In the genomic region with DNA sequence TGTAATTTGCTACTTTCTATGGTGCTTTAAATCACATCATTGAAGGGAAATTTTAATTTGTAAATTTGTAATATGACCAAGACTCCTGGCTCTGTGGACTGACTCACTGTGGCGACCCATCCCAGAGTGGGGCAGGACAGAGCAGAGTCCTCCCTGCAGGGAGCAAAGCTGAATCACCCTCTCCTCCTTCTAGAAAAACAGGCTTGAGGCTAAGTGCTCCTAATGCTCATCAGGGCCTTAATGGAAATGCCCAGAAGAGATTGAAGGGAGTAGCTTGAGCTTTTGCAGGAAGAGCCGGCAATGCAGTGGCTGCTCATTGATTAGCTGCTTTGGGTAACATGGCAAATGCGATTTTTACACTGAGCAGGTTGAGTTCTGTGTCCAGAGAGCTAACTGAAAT, we compare ENCODE assay signal across 1 cellular context.
TF ChIP-seq lines count a peak whose summit lies in the region.

No MANE protein-coding gene starts in this region.

TF ChIP-seq in HEK293, 187 proteins besides CTCF, POLR2A, EP300 and RAD21 (continued from another document):
- TF ChIP-seq ZBTB6 (tag by site-specific recombination; IDR thresholded peaks at IDR 0.05): 0 out of 2 replicates have a peak, but pooled peaks have one; percentile 15
- TF ChIP-seq ZNF394 (tag by site-specific recombination; IDR thresholded peaks at IDR 0.05; ENCODE audit: borderline replicate concordance): peak; percentile 73
- peak; percentile 78 for TF ChIP-seq ZNF341 (tag by site-specific recombination; IDR thresholded peaks at IDR 0.05; ENCODE audit: low read depth)
- TF ChIP-seq ZNF10 (tag by site-specific recombination; IDR thresholded peaks at IDR 0.05): peak; percentile 19; the same call in 1 of the 2 replicates
- TF ChIP-seq ZIC2 (tag by site-specific recombination; IDR thresholded peaks at IDR 0.05): peak; percentile 33; the same call in 1 of the 2 replicates
- no peak for TF ChIP-seq HOXA7 (CRISPR knock-in tag; IDR thresholded peaks at IDR 0.05; ENCODE audit: borderline replicate concordance)
